8 cellular contexts compared by ENCODE assay signal in the genomic region with DNA sequence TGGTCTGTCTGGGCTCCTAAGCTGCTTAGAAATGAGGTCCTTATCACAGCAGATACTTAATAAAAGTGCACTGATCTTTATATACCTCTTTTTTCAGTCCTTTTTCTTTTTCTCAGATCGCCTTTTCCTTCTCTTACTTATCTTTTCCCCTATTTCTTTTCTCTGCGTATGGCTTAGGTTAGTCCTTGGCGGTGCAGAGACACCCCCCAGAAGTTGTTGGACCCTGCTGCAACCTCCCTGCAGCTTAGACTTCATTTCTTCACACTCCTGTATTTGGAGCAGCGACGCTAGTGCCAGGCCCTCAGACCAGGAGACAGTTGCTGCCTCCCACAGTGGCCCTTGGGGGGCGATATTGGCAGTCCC.
A peak's percentile ranks its signal among the peaks of the same experiment; 100 is the strongest.
DNase-seq lines count a peak whose midpoint lies in the region; ATAC-seq and TF ChIP-seq lines count a peak whose summit lies in the region.

No MANE protein-coding gene starts in this region.

- 15 to 48% methylated on average over 5 to 6 of the region's 6 CpGs for WGBS in testis, 2 donors

- TF ChIP-seq CTCF in left lung (IDR thresholded peaks at IDR 0.05), result peak in 1 of 2 donors; percentile 12
- TF ChIP-seq CTCF in testis (IDR thresholded peaks at IDR 0.05), result no peak

- no peaks in the 10 kb centered on the region for H3K27me3 Mint-ChIP-seq in T-helper 2 cell treated with Interferon-gamma antibody and Interleukin-4, amounts not matched to agents 5 μg/mL and 100 μg/mL, for 36 hours (ENCODE audit: low read depth)
- H3K27me3 Mint-ChIP-seq in activated naive CD8-positive, alpha-beta T cell treated with anti-CD3 and anti-CD28 coated beads, Interleukin-2, amount 50 U/mL, for 24 hours, result no peaks in the 10 kb centered on the region

- no peak for DNase-seq in T-helper 2 cell treated with Interferon-gamma antibody and Interleukin-4, amounts not matched to agents 5 μg/mL and 100 μg/mL, for 36 hours (ENCODE audit: low spot score)
- no peak for DNase-seq in T-helper 2 cell
- DNase-seq in activated naive CD8-positive, alpha-beta T cell treated with anti-CD3 and anti-CD28 coated beads, Interleukin-2, amount 50 U/mL, for 24 hours, result no peak
- peak in 1 of 2 donors; percentile 3 for DNase-seq in left lung
- DNase-seq in testis, result no peak
- no peak for DNase-seq in NCI-H1092 treated with DMSO at 0.1 percent for 48 hours (lab: John Stamatoyannopoulos, UW)
- DNase-seq in activated CD4-positive, CD25-positive, alpha-beta regulatory T cell (lab: John Stamatoyannopoulos, UW), result no peak

- H3K4me3 ChIP-seq in left lung (peak overlapping the region in 1 of 2 donors; percentile 18), testis (no peak overlapping the region)

- H3K4me3 Mint-ChIP-seq in T-helper 2 cell treated with Interferon-gamma antibody and Interleukin-4, amounts not matched to agents 5 μg/mL and 100 μg/mL, for 36 hours, result peak overlapping the region; percentile 75
- H3K4me3 Mint-ChIP-seq in activated naive CD8-positive, alpha-beta T cell treated with anti-CD3 and anti-CD28 coated beads, Interleukin-2, amount 50 U/mL, for 24 hours, result peak overlapping the region; percentile 73

- peak overlapping the region; percentile 96 for H3K27ac Mint-ChIP-seq in T-helper 2 cell treated with Interferon-gamma antibody and Interleukin-4, amounts not matched to agents 5 μg/mL and 100 μg/mL, for 36 hours
- peak overlapping the region; percentile 99 for H3K27ac Mint-ChIP-seq in activated naive CD8-positive, alpha-beta T cell treated with anti-CD3 and anti-CD28 coated beads, Interleukin-2, amount 50 U/mL, for 24 hours

- no peak for TF ChIP-seq POLR2A in testis (IDR thresholded peaks at IDR 0.05)

- no peak for ATAC-seq in activated naive CD8-positive, alpha-beta T cell treated with anti-CD3 and anti-CD28 coated beads, Interleukin-2, amount 50 U/mL, for 24 hours
- ATAC-seq in left lung, result no peak
- no peak for ATAC-seq in HG03442 (IDR thresholded peaks at IDR 0.05; ENCODE audit: unreplicated experiment)

- H3K4me1 Mint-ChIP-seq in T-helper 2 cell treated with Interferon-gamma antibody and Interleukin-4, amounts not matched to agents 5 μg/mL and 100 μg/mL, for 36 hours (ENCODE audit: low read depth), result peaks cover 45% of the 10 kb centered on the region
- H3K4me1 Mint-ChIP-seq in activated naive CD8-positive, alpha-beta T cell treated with anti-CD3 and anti-CD28 coated beads, Interleukin-2, amount 50 U/mL, for 24 hours, result peaks cover 60% of the 10 kb centered on the region

- H3K4me1 ChIP-seq in left lung, result peaks cover 27 to 60% of the 10 kb centered on the region in 2 donors
- peaks cover 32% of the 10 kb centered on the region for H3K4me1 ChIP-seq in testis

- no peaks in the 10 kb centered on the region for H3K9me3 ChIP-seq in left lung
- no peaks in the 10 kb centered on the region for H3K9me3 ChIP-seq in testis

- H3K27me3 ChIP-seq in left lung, result no peaks in the 10 kb centered on the region
- no peaks in the 10 kb centered on the region for H3K27me3 ChIP-seq in testis

- H3K9me3 Mint-ChIP-seq in T-helper 2 cell treated with Interferon-gamma antibody and Interleukin-4, amounts not matched to agents 5 μg/mL and 100 μg/mL, for 36 hours, result no peaks in the 10 kb centered on the region
- H3K9me3 Mint-ChIP-seq in activated naive CD8-positive, alpha-beta T cell treated with anti-CD3 and anti-CD28 coated beads, Interleukin-2, amount 50 U/mL, for 24 hours, result no peaks in the 10 kb centered on the region

- H3K36me3 ChIP-seq in left lung (no peaks in the 10 kb centered on the region), testis (ENCODE audit: low read depth, missing control alignments) (no peaks in the 10 kb centered on the region)

- H3K27ac ChIP-seq in left lung (peak overlapping the region; percentile 87 to 97), testis (peak overlapping the region; percentile 78 to 81)

- intact Hi-C loops in left lung (cut with DNase I) (no loop called here), testis (cut with DNase I; ENCODE audit: low total_unique reads) (no loop called here)

- H3K36me3 Mint-ChIP-seq in T-helper 2 cell treated with Interferon-gamma antibody and Interleukin-4, amounts not matched to agents 5 μg/mL and 100 μg/mL, for 36 hours (ENCODE audit: low read depth), result peaks cover 12% of the 10 kb centered on the region
- peaks cover 17% of the 10 kb centered on the region for H3K36me3 Mint-ChIP-seq in activated naive CD8-positive, alpha-beta T cell treated with anti-CD3 and anti-CD28 coated beads, Interleukin-2, amount 50 U/mL, for 24 hours (ENCODE audit: low read depth)
